In genomic region chr12:50167026-50167742, GRCh38 we compare ENCODE assay signal across 8 cellular contexts. TPM values are rescaled to one million over a fixed set of nuclear protein-coding genes. Genes with fewer than 3 reads are reported as not detected.
DNase-seq lines count a peak whose midpoint lies in the region; ATAC-seq and TF ChIP-seq lines count a peak whose summit lies in the region.

Gene CERS5 (minus strand): TSS chr12:50167369. CDS start chr12:50167297, 72 bp downstream.

- H2BK120ac ChIP-seq in trophoblast cell (ENCODE audit: insufficient read depth, low read length, poor library complexity): peak within 1 kb of the TSS; percentile 94

- H3K23ac ChIP-seq in trophoblast cell (ENCODE audit: low read length): no peak within 1 kb of the TSS

- H3K79me2 ChIP-seq in trophoblast cell (ENCODE audit: control insufficient read depth, insufficient read depth, low read length, poor library complexity): peaks cover 7% of the 10 kb centered on the region

- peak within 1 kb of the TSS; percentile 28 for H4K12ac ChIP-seq in trophoblast cell (ENCODE audit: low read depth, low read length)

- TF ChIP-seq CTCF in GM12875 (IDR thresholded peaks at IDR 0.05; ENCODE audit: borderline replicate concordance, insufficient read depth, low read depth, low read length) (no peak), cardiac muscle cell (IDR thresholded peaks at IDR 0.05; ENCODE audit: low read depth, low read length) (peak; percentile 3), transverse colon (IDR thresholded peaks at IDR 0.05) (peak; percentile 23 to 59 (median 35))

- H3K9ac ChIP-seq in adipocyte (ENCODE audit: low read length) (peak within 1 kb of the TSS; percentile 92), trophoblast cell (ENCODE audit: low read length) (peak within 1 kb of the TSS; percentile 86)

- H3K36me3 ChIP-seq in adipocyte (ENCODE audit: control insufficient read depth, insufficient read depth, low read length, severe bottlenecking) (no peaks in the 10 kb centered on the region), cardiac muscle cell (no peaks in the 10 kb centered on the region), trophoblast cell (ENCODE audit: control insufficient read depth in 1 of 2, insufficient read depth in 2 of 2, low read length in 2 of 2) (peaks cover 0 to 1% of the 10 kb centered on the region in 2 experiments), transverse colon (no peaks in the 10 kb centered on the region)

- peak within 1 kb of the TSS; percentile 60 for H3K4me2 ChIP-seq in trophoblast cell (ENCODE audit: low read length)

- no CpG with 5 or more reads among the region's 68 CpGs for WGBS in trophoblast cell (ENCODE audit: extremely low coverage, insufficient coverage, insufficient read length)
- 0 to 1% methylated on average over 4 to 45 of the region's 68 CpGs for WGBS in transverse colon (ENCODE audit: low coverage in 1 of 2), 2 donors

- in situ Hi-C loops in transverse colon (cut with MboI; ENCODE audit: low pct_ligation_motif_present in 1 of 4, low pct_unique_long_range_greater_than_20kb in 1 of 4, low sequenced_read_pairs in 3 of 4): loop anchor here in 1 of 4 donors (10.0 kb wide), 1 partner anchor 52 kb away; the partner anchor contains the start of gene COX14

- H3K4me1 ChIP-seq in adipocyte (ENCODE audit: control insufficient read depth, insufficient read depth, low read length) (peaks cover 13% of the 10 kb centered on the region), cardiac muscle cell (ENCODE audit: low read depth) (no peaks in the 10 kb centered on the region), trophoblast cell (ENCODE audit: control insufficient read depth in 1 of 2, insufficient read depth in 2 of 2, low read length in 2 of 2) (peaks cover 0 to 6% of the 10 kb centered on the region in 2 experiments), transverse colon (peaks cover 2 to 22% (median 12%) of the 10 kb centered on the region in 4 donors)

- H2BK5ac ChIP-seq in trophoblast cell (ENCODE audit: low read depth, low read length, poor library complexity): peak within 1 kb of the TSS; percentile 85

- peak within 1 kb of the TSS; percentile 50 for H2AK5ac ChIP-seq in trophoblast cell (ENCODE audit: low read length)

- intact Hi-C loops in transverse colon (cut with DNase I; ENCODE audit: low total_unique reads): no loop called here

- ATAC-seq in HG02798 (IDR thresholded peaks at IDR 0.05; ENCODE audit: poor library complexity, unreplicated experiment): peak; percentile 98

- peak within 1 kb of the TSS; percentile 84 for H2AFZ ChIP-seq in trophoblast cell (ENCODE audit: insufficient read depth, low read length, poor library complexity)

- DNase-seq in NCI-H1436 (lab: John Stamatoyannopoulos, UW) (peak; percentile 98), T follicular helper cell (ENCODE audit: low read depth) (peak; percentile 91), adipocyte (ENCODE audit: low read depth) (peak; percentile 100), cardiac muscle cell (ENCODE audit: low read depth in 1 of 2, low spot score in 1 of 2) (peak; percentile 98 to 99), trophoblast cell (peak; percentile 99), transverse colon (peak; percentile 99)

- H3K4ac ChIP-seq in trophoblast cell (ENCODE audit: low read depth, low read length): peak within 1 kb of the TSS; percentile 41

- peak within 1 kb of the TSS; percentile 84 for H4K91ac ChIP-seq in trophoblast cell (ENCODE audit: low read depth, low read length)

- no peaks in the 10 kb centered on the region for H3K27me3 ChIP-seq in adipocyte (replicated peaks; ENCODE audit: control insufficient read depth, insufficient read depth, low read length)
- no peaks in the 10 kb centered on the region for H3K27me3 ChIP-seq in cardiac muscle cell
- no peaks in the 10 kb centered on the region for H3K27me3 ChIP-seq in trophoblast cell (ENCODE audit: insufficient read depth, low read length)
- H3K27me3 ChIP-seq in transverse colon: no peaks in the 10 kb centered on the region

- peaks cover 10% of the 10 kb centered on the region for H3K79me1 ChIP-seq in trophoblast cell (ENCODE audit: low read length)

- peak within 1 kb of the TSS; percentile 92 for H3K14ac ChIP-seq in trophoblast cell (ENCODE audit: low read length)

- H4K8ac ChIP-seq in trophoblast cell (ENCODE audit: low read depth, low read length): peak within 1 kb of the TSS; percentile 79

- peak; percentile 73 for TF ChIP-seq POLR2A in transverse colon (IDR thresholded peaks at IDR 0.05)

- no peak for TF ChIP-seq EP300 in transverse colon (IDR thresholded peaks at IDR 0.05; ENCODE audit: low read depth)

- H3K27ac ChIP-seq in cardiac muscle cell: peak within 1 kb of the TSS; percentile 94
- H3K27ac ChIP-seq in trophoblast cell (ENCODE audit: low read depth, low read length): peak within 1 kb of the TSS; percentile 60
- H3K27ac ChIP-seq in transverse colon: peak within 1 kb of the TSS; percentile 88 to 93 (median 92)

- H3K9me3 ChIP-seq in adipocyte (ENCODE audit: control insufficient read depth, low read length) (peaks cover 6% of the 10 kb centered on the region), cardiac muscle cell (ENCODE audit: low read depth) (no peaks in the 10 kb centered on the region), trophoblast cell (ENCODE audit: insufficient read depth, low read depth, low read length) (peaks cover 9% of the 10 kb centered on the region), transverse colon (no peaks in the 10 kb centered on the region)

- H2BK12ac ChIP-seq in trophoblast cell (ENCODE audit: low read length): no peak within 1 kb of the TSS

- peak within 1 kb of the TSS; percentile 95 for H3K4me3 ChIP-seq in GM12875 (ENCODE audit: low read depth, low read length)
- H3K4me3 ChIP-seq in adipocyte (ENCODE audit: low read length): peak within 1 kb of the TSS; percentile 88
- peak within 1 kb of the TSS; percentile 47 for H3K4me3 ChIP-seq in cardiac muscle cell
- H3K4me3 ChIP-seq in trophoblast cell (ENCODE audit: low read depth, low read length): peak within 1 kb of the TSS; percentile 75
- peak within 1 kb of the TSS; percentile 70 to 85 (median 80) for H3K4me3 ChIP-seq in transverse colon

- H3K18ac ChIP-seq in trophoblast cell (ENCODE audit: low read length): peak within 1 kb of the TSS; percentile 69

RNA-seq across cellular contexts. Expression of gene CERS5, which starts in this region (rescaled TPM):
- total RNA-seq in cardiac muscle cell (51.9 and 78.4 TPM in 2 replicates), transverse colon (10 to 100 TPM; 17.5 to 32.5 (median 21.0) TPM)
- polyA plus RNA-seq in cardiac muscle cell: 107 and 127 TPM in 2 replicates
- polyA plus RNA-seq in trophoblast cell (2013): 35.0 and 37.2 TPM in 2 replicates

Comparison
In these comparisons a context has a peak if more than half of its experiments do, and no peak if none do; other contexts are left out.
1. Peak in every context shown above with its lines: DNase-seq, ATAC-seq, H3K4me3 ChIP-seq and H3K27ac ChIP-seq.